Comparison of ENCODE assay signal across 10 cellular contexts in the genomic region with DNA sequence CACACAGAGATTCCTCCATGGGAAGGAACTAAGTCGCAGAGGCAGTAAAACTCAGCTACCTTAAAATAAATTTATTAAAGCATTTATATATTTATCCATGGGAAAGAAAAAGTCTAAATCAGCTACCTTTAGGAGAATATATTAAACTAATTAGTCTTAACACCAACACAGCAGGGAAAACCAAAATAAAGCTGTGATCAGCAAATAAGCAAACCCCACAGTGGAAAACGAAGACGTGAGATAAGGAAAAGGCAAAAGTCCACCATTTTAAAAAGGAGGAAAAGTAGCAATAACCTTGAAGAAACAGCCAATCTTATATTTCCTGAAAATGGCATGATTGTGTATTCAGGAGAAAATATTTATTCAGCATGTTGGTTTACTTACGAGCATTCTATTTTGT.
"Had no signal": no experiment of that assay in that cellular context is flagged by ENCODE, and none has a peak within 500 bp of the region (broad histone marks: within the 10 kb centered on the region; RNA-seq: fewer than 3 reads in every experiment).

No MANE protein-coding gene starts in this region.

- ATAC-seq: GM23338 had no signal

- H3K9ac ChIP-seq: KMS-11 had no signal

- DNase-seq: H9, HCEC 1CT, Karpas-422, KBM-7 had no signal

- H3K4me1 Mint-ChIP-seq: IgD-negative memory B cell had no signal

- H3K4me2 ChIP-seq: GM23338, KMS-11 had no signal

- H3K36me3 Mint-ChIP-seq: IgD-negative memory B cell had no signal

- H2AFZ ChIP-seq: GM23338 had no signal

- FAIRE-seq: H1, H54 had no signal

- H3K9me3 Mint-ChIP-seq: GM23338, H9 had no signal

- H3K4me3 Mint-ChIP-seq: GM23338, H9, IgD-negative memory B cell had no signal

- H3K27ac Mint-ChIP-seq: GM23338, IgD-negative memory B cell had no signal

- H3K27me3 Mint-ChIP-seq: IgD-negative memory B cell had no signal

- H3K27ac ChIP-seq: HL-60, KMS-11 had no signal

- H3K4me3 ChIP-seq: GM23338 had no signal
